ENCODE assay signal across 17 cellular contexts in the genomic region with DNA sequence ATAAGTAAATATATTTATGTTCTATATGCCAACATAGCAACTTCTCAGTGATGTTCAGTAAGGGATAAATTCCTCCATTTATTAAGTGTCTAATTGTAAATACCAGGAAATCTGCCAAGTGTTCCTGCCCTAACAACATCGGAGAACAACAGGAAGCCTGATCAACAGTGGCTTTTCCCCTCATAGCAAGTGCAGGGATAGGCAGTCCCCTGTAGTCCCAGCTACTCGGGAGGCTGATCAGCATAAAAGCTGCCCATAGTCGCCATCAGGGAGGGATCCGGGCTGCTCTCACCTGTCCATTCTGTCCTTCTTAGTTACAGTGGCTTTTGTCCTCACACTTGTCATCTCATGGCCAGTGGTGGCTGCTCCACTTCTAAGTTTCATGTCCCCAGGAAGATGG.
DNase-seq lines count a peak whose midpoint lies in the region; ATAC-seq and TF ChIP-seq lines count a peak whose summit lies in the region.
"Had no signal": no experiment of that assay in that cellular context is flagged by ENCODE, and none has a peak within 500 bp of the region (broad histone marks: within the 10 kb centered on the region; RNA-seq: fewer than 3 reads in every experiment).

No MANE protein-coding gene starts in this region.

- H3K4me1 ChIP-seq in heart right ventricle = peaks cover 5 to 38% (median 26%) of the 10 kb centered on the region in 9 donors
- no peaks in the 10 kb centered on the region for H3K4me1 ChIP-seq in HEK293 (ENCODE audit: control insufficient read depth, insufficient read depth, low read length)
- H3K4me1 ChIP-seq: A549 had no signal

- no peaks in the 10 kb centered on the region for H3K36me3 Mint-ChIP-seq in endothelial cell (ENCODE audit: low read depth, unreplicated experiment)
- H3K36me3 Mint-ChIP-seq: CD4-positive, alpha-beta memory T cell had no signal

- intact Hi-C loops in heart right ventricle (cut with DNase I) = loop anchor here in 8 of 10 donors (5.0 to 10.0 kb wide), 4 partner anchors 65 to 345 kb away; a partner anchor contains a TSS
- intact Hi-C loops in Right ventricle myocardium inferior (cut with DNase I) = loop anchor here (2.0 to 5.0 kb wide), 2 partner anchors 142 to 190 kb away; a partner anchor contains a TSS

- CTCF ChIA-PET in HEK293 (lab: Yijun Ruan, JAX) = interaction anchor here (0.6 to 5.8 kb wide), 3 partner anchors 16 to 344 kb away, joined by 3 to 48 read pairs (median 4); no protein-coding TSS in a partner anchor

- H3K4me1 Mint-ChIP-seq in endothelial cell (ENCODE audit: unreplicated experiment) = peaks cover 23% of the 10 kb centered on the region
- H3K4me1 Mint-ChIP-seq: CD4-positive, alpha-beta memory T cell had no signal

- 34 to 41% methylated on average over 4 of the region's 4 CpGs for WGBS in heart right ventricle, 2 donors

- peaks cover 3% of the 10 kb centered on the region for H3K27me3 Mint-ChIP-seq in endothelial cell (ENCODE audit: unreplicated experiment)
- H3K27me3 Mint-ChIP-seq: CD4-positive, alpha-beta memory T cell had no signal

- peak overlapping the region; percentile 98 for H3K27ac Mint-ChIP-seq in endothelial cell (ENCODE audit: unreplicated experiment)
- H3K27ac Mint-ChIP-seq: CD4-positive, alpha-beta memory T cell had no signal

- H3K36me3 ChIP-seq in heart right ventricle (no peaks in the 10 kb centered on the region), HEK293 (ENCODE audit: control insufficient read depth in 2 of 2, insufficient read depth in 1 of 2, low read length in 2 of 2) (no peaks in the 10 kb centered on the region)

- peak in 2 of 8 donors; percentile 35 to 49 for ATAC-seq in heart right ventricle
- ATAC-seq in Right ventricle myocardium inferior = no peak
- ATAC-seq in GM19395 (IDR thresholded peaks at IDR 0.05; ENCODE audit: unreplicated experiment) = no peak
- ATAC-seq: A549 had no signal

- H3K27ac ChIP-seq in heart right ventricle (peak overlapping the region in 7 of 10 donors; percentile 45 to 74 (median 62)), HEK293 (ENCODE audit: extremely low read depth, low read depth, low read length) (no peak overlapping the region)
- H3K27ac ChIP-seq: A549 had no signal

- TF ChIP-seq CTCF in heart right ventricle (IDR thresholded peaks at IDR 0.05) = no peak
- TF ChIP-seq CTCF in HEK293 (tag by site-specific recombination; IDR thresholded peaks at IDR 0.05) = no peak
- TF ChIP-seq CTCF in endothelial cell (IDR thresholded peaks at IDR 0.05; ENCODE audit: unreplicated experiment) = no peak

- H3K4me3 Mint-ChIP-seq in endothelial cell (ENCODE audit: unreplicated experiment) = no peak overlapping the region
- H3K4me3 Mint-ChIP-seq: CD4-positive, alpha-beta memory T cell had no signal

- H3K4me3 ChIP-seq in heart right ventricle (no peak overlapping the region), HEK293 (ENCODE audit: low read depth, low read length) (no peak overlapping the region)
- H3K4me3 ChIP-seq: A549 had no signal

- POLR2A ChIA-PET in HEK293 (lab: Yijun Ruan, JAX) = no interaction called here

- no peaks in the 10 kb centered on the region for H3K9me3 ChIP-seq in heart right ventricle
- no peaks in the 10 kb centered on the region for H3K9me3 ChIP-seq in HEK293 (ENCODE audit: control insufficient read depth, insufficient read depth, low read depth, low read length)
- H3K9me3 ChIP-seq: A549 had no signal

- no peaks in the 10 kb centered on the region for H3K27me3 ChIP-seq in heart right ventricle

- H3K9me3 Mint-ChIP-seq in endothelial cell (ENCODE audit: unreplicated experiment) = no peaks in the 10 kb centered on the region
- H3K9me3 Mint-ChIP-seq: CD4-positive, alpha-beta memory T cell had no signal

- DNase-seq in heart right ventricle = no peak
- DNase-seq in Right ventricle myocardium inferior (ENCODE audit: missing footprints) = no peak
- DNase-seq in endothelial cell (ENCODE audit: low spot score) = peak; percentile 27
- peak; percentile 20 for DNase-seq in pulmonary artery endothelial cell (ENCODE audit: low read depth, low spot score)
- no peak for DNase-seq in mucosa of gallbladder (ENCODE audit: low spot score)
- DNase-seq: CD4-positive, alpha-beta memory T cell; GF-D8; HCEC 1CT; Kasumi-1; MM.1S; NCI-H1092 treated with DMSO at 0.1 percent for 48 hours; NCI-H2081 treated with DMSO at 0.1 percent for 48 hours; NCI-H774; RPMI8226 had no signal

TF ChIP-seq in HEK293, 187 proteins besides CTCF, POLR2A, EP300 and RAD21:
- TF ChIP-seq ZBTB17 (tag by site-specific recombination; IDR thresholded peaks at IDR 0.05) (0 out of 2 replicates have a peak, but pooled peaks have one; percentile 42), ZNF529 (tag by site-specific recombination; IDR thresholded peaks at IDR 0.05; ENCODE audit: insufficient replicate concordance) (no peak)

Comparison
In these comparisons a context has a peak if more than half of its experiments do, and no peak if none do; other contexts are left out.
1. DNase-seq: peak in endothelial cell (single experiment) and pulmonary artery endothelial cell (single experiment); none in heart right ventricle (0 of 2), Right ventricle myocardium inferior (single experiment) and mucosa of gallbladder (single experiment).